In genomic region chr21:42404534-42404933, GRCh38 we compare ENCODE assay signal across 16 cellular contexts. TPM values are rescaled to one million over a fixed set of nuclear protein-coding genes. Genes with fewer than 3 reads are reported as not detected.
A peak's percentile ranks its signal among the peaks of the same experiment; 100 is the strongest.
DNase-seq lines count a peak whose midpoint lies in the region; ATAC-seq and TF ChIP-seq lines count a peak whose summit lies in the region.
"Had no signal": no experiment of that assay in that cellular context is flagged by ENCODE, and none has a peak within 500 bp of the region (broad histone marks: within the 10 kb centered on the region; RNA-seq: fewer than 3 reads in every experiment).

No MANE protein-coding gene starts in this region.

- peak in 2 of 7 experiments; percentile 34 to 37 for DNase-seq in CD8-positive, alpha-beta T cell
- DNase-seq in OCI-M2 (lab: John Stamatoyannopoulos, UW; ENCODE audit: unreplicated experiment) (peak; percentile 44), glomerular visceral epithelial cell (ENCODE audit: extremely low spot score) (no peak)
- DNase-seq in activated naive CD4-positive, alpha-beta T cell treated with anti-CD3 and anti-CD28 coated beads, Interleukin-2, amount 50 U/mL, for 16 hours: peak; percentile 13
- no peak for DNase-seq in natural killer cell treated with Interleukin-12 subunit alpha and Interleukin-12 subunit beta and Interleukin-15 and Interleukin-18, amount 100 ng/mL, for 72 hours (ENCODE audit: low spot score)
- DNase-seq: GF-D8, kidney, MG63, psoas muscle, uterus, WERI-Rb-1 had no signal

- TF ChIP-seq CTCF in CD8-positive, alpha-beta T cell (IDR thresholded peaks at IDR 0.05): no peak

- peaks cover 8% of the 10 kb centered on the region for H3K9me3 Mint-ChIP-seq in CD8-positive, alpha-beta T cell
- no peaks in the 10 kb centered on the region for H3K9me3 Mint-ChIP-seq in natural killer cell treated with Interleukin-12 subunit alpha and Interleukin-12 subunit beta and Interleukin-15 and Interleukin-18, amount 100 ng/mL, for 72 hours

- CTCF ChIA-PET in CD8-positive, alpha-beta T cell (lab: Charles Lee): interaction anchor here (0.8 to 5.3 kb wide), 15 partner anchors 9 to 259 kb away, joined by 3 to 31 read pairs (median 6); no protein-coding TSS in a partner anchor

- H3K9me3 ChIP-seq in CD8-positive, alpha-beta T cell (ENCODE audit: low read length): no peaks in the 10 kb centered on the region
- H3K9me3 ChIP-seq: MG63, SJSA1, uterus had no signal

- H3K4me3 Mint-ChIP-seq in CD8-positive, alpha-beta T cell: peak overlapping the region; percentile 89
- H3K4me3 Mint-ChIP-seq in natural killer cell treated with Interleukin-12 subunit alpha and Interleukin-12 subunit beta and Interleukin-15 and Interleukin-18, amount 100 ng/mL, for 72 hours: peak overlapping the region; percentile 94

- H3K27ac Mint-ChIP-seq in CD8-positive, alpha-beta T cell: peak overlapping the region; percentile 94
- peak overlapping the region; percentile 25 to 93 for H3K27ac Mint-ChIP-seq in natural killer cell treated with Interleukin-12 subunit alpha and Interleukin-12 subunit beta and Interleukin-15 and Interleukin-18, amount 100 ng/mL, for 72 hours

- peaks cover 25% of the 10 kb centered on the region for H3K36me3 ChIP-seq in CD8-positive, alpha-beta T cell (ENCODE audit: insufficient read depth, low read length)
- H3K36me3 ChIP-seq: MG63, SJSA1, uterus, WERI-Rb-1 had no signal

- peaks cover 53% of the 10 kb centered on the region for H3K4me1 ChIP-seq in CD8-positive, alpha-beta T cell (ENCODE audit: insufficient read depth, low read length)
- H3K4me1 ChIP-seq: psoas muscle, uterus had no signal

- ATAC-seq in CD8-positive, alpha-beta T cell: peak; percentile 2
- peak in 1 of 2 donors; percentile 10 for ATAC-seq in natural killer cell treated with Interleukin-12 subunit alpha and Interleukin-12 subunit beta and Interleukin-15 and Interleukin-18, amount 100 ng/mL, for 72 hours
- ATAC-seq in GM19023 (IDR thresholded peaks at IDR 0.05; ENCODE audit: unreplicated experiment): no peak
- ATAC-seq in HG03439 (IDR thresholded peaks at IDR 0.05; ENCODE audit: unreplicated experiment): no peak
- ATAC-seq: psoas muscle had no signal

- peaks cover 33% of the 10 kb centered on the region for H3K36me3 Mint-ChIP-seq in CD8-positive, alpha-beta T cell
- H3K36me3 Mint-ChIP-seq in natural killer cell treated with Interleukin-12 subunit alpha and Interleukin-12 subunit beta and Interleukin-15 and Interleukin-18, amount 100 ng/mL, for 72 hours: peaks cover 5% of the 10 kb centered on the region

- H3K27me3 ChIP-seq in CD8-positive, alpha-beta T cell (ENCODE audit: insufficient read depth, low read length): no peaks in the 10 kb centered on the region
- H3K27me3 ChIP-seq: MG63, SJSA1, uterus had no signal

- H3K27me3 Mint-ChIP-seq in CD8-positive, alpha-beta T cell (ENCODE audit: low read depth): no peaks in the 10 kb centered on the region
- peaks cover 5 to 19% of the 10 kb centered on the region in 2 donors for H3K27me3 Mint-ChIP-seq in natural killer cell treated with Interleukin-12 subunit alpha and Interleukin-12 subunit beta and Interleukin-15 and Interleukin-18, amount 100 ng/mL, for 72 hours

- peak overlapping the region; percentile 93 for H3K4me3 ChIP-seq in CD8-positive, alpha-beta T cell (ENCODE audit: low read depth, low read length)
- H3K4me3 ChIP-seq: MG63, psoas muscle, SJSA1, uterus had no signal

- H3K4me1 Mint-ChIP-seq in CD8-positive, alpha-beta T cell (ENCODE audit: low read depth): peaks cover 70% of the 10 kb centered on the region
- H3K4me1 Mint-ChIP-seq in natural killer cell treated with Interleukin-12 subunit alpha and Interleukin-12 subunit beta and Interleukin-15 and Interleukin-18, amount 100 ng/mL, for 72 hours (ENCODE audit: low read depth in 2 of 2): peaks cover 14 to 22% of the 10 kb centered on the region in 2 donors

- H3K27ac ChIP-seq in CD8-positive, alpha-beta T cell (ENCODE audit: low read depth, low read length): peak overlapping the region; percentile 71
- H3K27ac ChIP-seq: psoas muscle, SJSA1, uterus, WERI-Rb-1 had no signal

- intact Hi-C loops in CD8-positive, alpha-beta T cell (cut with DNase I, micrococcal nuclease): loop anchor here in 1 of 2 experiments (1.0 to 5.0 kb wide), 2 partner anchors 11 to 38 kb away; no protein-coding TSS in a partner anchor

- POLR2A ChIA-PET in CD8-positive, alpha-beta T cell (lab: Charles Lee): interaction anchor here (0.6 to 6.2 kb wide), 22 partner anchors 8 to 525 kb away, joined by 3 to 155 read pairs (median 5); partner anchors contain the start of genes ABCG1, PRDM15 and SLC37A1

RNA-seq across cellular contexts. Expression of gene UBASH3A, which starts 0.8 kb away (rescaled TPM):
- 10 to 100 TPM; 62.9 to 63.4 TPM for total RNA-seq in CD8-positive, alpha-beta T cell
- total RNA-seq in natural killer cell treated with Interleukin-12 subunit alpha and Interleukin-12 subunit beta and Interleukin-15 and Interleukin-18, amount 100 ng/mL, for 72 hours: 1 to 10 TPM; 1.7 to 9.2 TPM
- total RNA-seq: bronchial epithelial cell, HT1080, SJSA1 had no signal

RNA-seq across cellular contexts. Expression of gene TMPRSS3, which starts 8.7 kb away (rescaled TPM):
- 1 to 10 TPM; 1.2 TPM for total RNA-seq in CD8-positive, alpha-beta T cell
- 1 to 10 TPM in 1 of 2 donors, under 1 TPM in 1; 0.19 to 8.4 TPM for total RNA-seq in natural killer cell treated with Interleukin-12 subunit alpha and Interleukin-12 subunit beta and Interleukin-15 and Interleukin-18, amount 100 ng/mL, for 72 hours
- total RNA-seq: HT1080 had no signal

RNA-seq across cellular contexts. Expression of gene TFF1, which starts 38.2 kb away (rescaled TPM):
- total RNA-seq in CD8-positive, alpha-beta T cell: not detected
- total RNA-seq in natural killer cell treated with Interleukin-12 subunit alpha and Interleukin-12 subunit beta and Interleukin-15 and Interleukin-18, amount 100 ng/mL, for 72 hours: not detected
- total RNA-seq: bronchial epithelial cell, HT1080, kidney, psoas muscle, SJSA1, uterus had no signal

RNA-seq across cellular contexts. Expression of gene TFF2, which starts 53.7 kb away (rescaled TPM):
- not detected for total RNA-seq in CD8-positive, alpha-beta T cell
- total RNA-seq in natural killer cell treated with Interleukin-12 subunit alpha and Interleukin-12 subunit beta and Interleukin-15 and Interleukin-18, amount 100 ng/mL, for 72 hours: not detected
- total RNA-seq: bronchial epithelial cell, HT1080, kidney, psoas muscle, SJSA1, uterus had no signal

Comparison
In these comparisons a context has a peak if more than half of its experiments do, and no peak if none do; other contexts are left out.
1. DNase-seq: peak in OCI-M2 (single experiment) and activated naive CD4-positive, alpha-beta T cell treated with anti-CD3 and anti-CD28 coated beads, Interleukin-2, amount 50 U/mL, for 16 hours (single experiment); none in natural killer cell treated with Interleukin-12 subunit alpha and Interleukin-12 subunit beta and Interleukin-15 and Interleukin-18, amount 100 ng/mL, for 72 hours (single experiment) and glomerular visceral epithelial cell (single experiment).
2. RNA of gene UBASH3A, which starts 0.8 kb away (total RNA-seq): 62.9 to 63.4 TPM in CD8-positive, alpha-beta T cell; 1.7 to 9.2 TPM in natural killer cell treated with Interleukin-12 subunit alpha and Interleukin-12 subunit beta and Interleukin-15 and Interleukin-18, amount 100 ng/mL, for 72 hours; every median in the first group is over 4 times any median in the second.